ENCODE assay signal across 8 cellular contexts in genomic region chr6:33075208-33075567, GRCh38. TPM values are rescaled to one million over a fixed set of nuclear protein-coding genes. Genes with fewer than 3 reads are reported as not detected.
DNase-seq lines count a peak whose midpoint lies in the region; ATAC-seq lines count a peak whose summit lies in the region.

No MANE protein-coding gene starts in this region.

- H3K36me3 Mint-ChIP-seq in T-helper 2 cell treated with Interferon-gamma antibody and Interleukin-4, amounts not matched to agents 5 μg/mL and 100 μg/mL, for 36 hours (ENCODE audit: low read depth) = peaks cover 3% of the 10 kb centered on the region
- H3K36me3 Mint-ChIP-seq in activated T-helper 1 cell treated with anti-CD3 and anti-CD28 coated beads, Interleukin-12 subunit alpha, Interleukin-12 subunit beta, Interleukin-2, Interleukin-4 antibody, amounts not matched to agents 30 ng/mL and 10 ng/mL and 1 ng/mL, durations not matched to agents 14 hours and 24 hours and 36 hours (ENCODE audit: low read depth) = peaks cover 3% of the 10 kb centered on the region
- peaks cover 35% of the 10 kb centered on the region for H3K36me3 Mint-ChIP-seq in stimulated activated effector memory CD8-positive, alpha-beta T cell treated with anti-CD3 and anti-CD28 coated beads, Interleukin-12 subunit alpha, Interleukin-12 subunit beta, amount 100 ng/mL, for 72 hours

- ATAC-seq in HG02588 (IDR thresholded peaks at IDR 0.05; ENCODE audit: unreplicated experiment) = peak; percentile 6
- ATAC-seq in stimulated activated effector memory CD8-positive, alpha-beta T cell treated with anti-CD3 and anti-CD28 coated beads, Interleukin-12 subunit alpha, Interleukin-12 subunit beta, amount 100 ng/mL, for 72 hours = no peak
- ATAC-seq in HG03442 (IDR thresholded peaks at IDR 0.05; ENCODE audit: unreplicated experiment) = no peak

- H3K27ac Mint-ChIP-seq in T-helper 2 cell treated with Interferon-gamma antibody and Interleukin-4, amounts not matched to agents 5 μg/mL and 100 μg/mL, for 36 hours = peak overlapping the region; percentile 51
- peak overlapping the region; percentile 47 for H3K27ac Mint-ChIP-seq in activated T-helper 1 cell treated with anti-CD3 and anti-CD28 coated beads, Interleukin-12 subunit alpha, Interleukin-12 subunit beta, Interleukin-2, Interleukin-4 antibody, amounts not matched to agents 30 ng/mL and 10 ng/mL and 1 ng/mL, durations not matched to agents 14 hours and 24 hours and 36 hours
- H3K27ac Mint-ChIP-seq in stimulated activated effector memory CD8-positive, alpha-beta T cell treated with anti-CD3 and anti-CD28 coated beads, Interleukin-12 subunit alpha, Interleukin-12 subunit beta, amount 100 ng/mL, for 72 hours = peak overlapping the region; percentile 82

- H3K4me1 Mint-ChIP-seq in T-helper 2 cell treated with Interferon-gamma antibody and Interleukin-4, amounts not matched to agents 5 μg/mL and 100 μg/mL, for 36 hours (ENCODE audit: low read depth) = peaks cover 53% of the 10 kb centered on the region
- H3K4me1 Mint-ChIP-seq in activated T-helper 1 cell treated with anti-CD3 and anti-CD28 coated beads, Interleukin-12 subunit alpha, Interleukin-12 subunit beta, Interleukin-2, Interleukin-4 antibody, amounts not matched to agents 30 ng/mL and 10 ng/mL and 1 ng/mL, durations not matched to agents 14 hours and 24 hours and 36 hours (ENCODE audit: low read depth) = peaks cover 60% of the 10 kb centered on the region
- H3K4me1 Mint-ChIP-seq in stimulated activated effector memory CD8-positive, alpha-beta T cell treated with anti-CD3 and anti-CD28 coated beads, Interleukin-12 subunit alpha, Interleukin-12 subunit beta, amount 100 ng/mL, for 72 hours = peaks cover 63% of the 10 kb centered on the region

- peak overlapping the region; percentile 86 for H3K4me3 Mint-ChIP-seq in T-helper 2 cell treated with Interferon-gamma antibody and Interleukin-4, amounts not matched to agents 5 μg/mL and 100 μg/mL, for 36 hours
- peak overlapping the region; percentile 78 for H3K4me3 Mint-ChIP-seq in activated T-helper 1 cell treated with anti-CD3 and anti-CD28 coated beads, Interleukin-12 subunit alpha, Interleukin-12 subunit beta, Interleukin-2, Interleukin-4 antibody, amounts not matched to agents 30 ng/mL and 10 ng/mL and 1 ng/mL, durations not matched to agents 14 hours and 24 hours and 36 hours
- peak overlapping the region; percentile 76 for H3K4me3 Mint-ChIP-seq in stimulated activated effector memory CD8-positive, alpha-beta T cell treated with anti-CD3 and anti-CD28 coated beads, Interleukin-12 subunit alpha, Interleukin-12 subunit beta, amount 100 ng/mL, for 72 hours

- intact Hi-C loops in activated T-helper 1 cell treated with anti-CD3 and anti-CD28 coated beads, Interleukin-12 subunit alpha, Interleukin-12 subunit beta, Interleukin-2, Interleukin-4 antibody, amounts not matched to agents 30 ng/mL and 10 ng/mL and 1 ng/mL, durations not matched to agents 14 hours and 24 hours and 36 hours (cut with micrococcal nuclease) = loop anchor here (1.0 to 5.0 kb wide), 2 partner anchors 174 to 183 kb away; no protein-coding TSS in a partner anchor
- intact Hi-C loops in head of caudate nucleus (cut with DNase I) = loop anchor here (10.0 kb wide), 1 partner anchor 60 kb away; no protein-coding TSS in a partner anchor

- H3K9me3 Mint-ChIP-seq in T-helper 2 cell treated with Interferon-gamma antibody and Interleukin-4, amounts not matched to agents 5 μg/mL and 100 μg/mL, for 36 hours = no peaks in the 10 kb centered on the region
- no peaks in the 10 kb centered on the region for H3K9me3 Mint-ChIP-seq in activated T-helper 1 cell treated with anti-CD3 and anti-CD28 coated beads, Interleukin-12 subunit alpha, Interleukin-12 subunit beta, Interleukin-2, Interleukin-4 antibody, amounts not matched to agents 30 ng/mL and 10 ng/mL and 1 ng/mL, durations not matched to agents 14 hours and 24 hours and 36 hours
- no peaks in the 10 kb centered on the region for H3K9me3 Mint-ChIP-seq in stimulated activated effector memory CD8-positive, alpha-beta T cell treated with anti-CD3 and anti-CD28 coated beads, Interleukin-12 subunit alpha, Interleukin-12 subunit beta, amount 100 ng/mL, for 72 hours

- DNase-seq in T-helper 2 cell treated with Interferon-gamma antibody and Interleukin-4, amounts not matched to agents 5 μg/mL and 100 μg/mL, for 36 hours (ENCODE audit: low spot score) = no peak
- DNase-seq in T-helper 2 cell (no peak), head of caudate nucleus (no peak), kidney glomerular epithelial cell (lab: John Stamatoyannopoulos, UW) (no peak)
- no peak for DNase-seq in activated T-helper 1 cell treated with anti-CD3 and anti-CD28 coated beads, Interleukin-12 subunit alpha, Interleukin-12 subunit beta, Interleukin-2, Interleukin-4 antibody, amounts not matched to agents 30 ng/mL and 10 ng/mL and 1 ng/mL, durations not matched to agents 14 hours and 24 hours and 36 hours (ENCODE audit: low spot score)
- no peak for DNase-seq in stimulated activated effector memory CD8-positive, alpha-beta T cell treated with anti-CD3 and anti-CD28 coated beads, Interleukin-12 subunit alpha, Interleukin-12 subunit beta, amount 100 ng/mL, for 72 hours (ENCODE audit: low spot score in 2 of 2)

- peaks cover 3% of the 10 kb centered on the region for H3K27me3 Mint-ChIP-seq in T-helper 2 cell treated with Interferon-gamma antibody and Interleukin-4, amounts not matched to agents 5 μg/mL and 100 μg/mL, for 36 hours (ENCODE audit: low read depth)
- peaks cover 4% of the 10 kb centered on the region for H3K27me3 Mint-ChIP-seq in activated T-helper 1 cell treated with anti-CD3 and anti-CD28 coated beads, Interleukin-12 subunit alpha, Interleukin-12 subunit beta, Interleukin-2, Interleukin-4 antibody, amounts not matched to agents 30 ng/mL and 10 ng/mL and 1 ng/mL, durations not matched to agents 14 hours and 24 hours and 36 hours (ENCODE audit: insufficient read depth)

RNA-seq across cellular contexts. Expression of gene HLA-DPB1, which starts 0.6 kb away (rescaled TPM):
- 12.2 and 12.3 TPM in 2 replicates for total RNA-seq in activated T-helper 1 cell treated with anti-CD3 and anti-CD28 coated beads, Interleukin-12 subunit alpha, Interleukin-12 subunit beta, Interleukin-2, Interleukin-4 antibody, amounts not matched to agents 30 ng/mL and 10 ng/mL and 1 ng/mL, durations not matched to agents 14 hours and 24 hours and 36 hours

RNA-seq across cellular contexts. Expression of gene HLA-DPA1, which starts 1.7 kb away (rescaled TPM):
- 61.0 and 66.7 TPM in 2 replicates for total RNA-seq in activated T-helper 1 cell treated with anti-CD3 and anti-CD28 coated beads, Interleukin-12 subunit alpha, Interleukin-12 subunit beta, Interleukin-2, Interleukin-4 antibody, amounts not matched to agents 30 ng/mL and 10 ng/mL and 1 ng/mL, durations not matched to agents 14 hours and 24 hours and 36 hours
